25 cellular contexts compared by ENCODE assay signal in genomic region chr6:106918128-106918527, GRCh38. TPM values are rescaled to one million over a fixed set of nuclear protein-coding genes. Genes with fewer than 3 reads are reported as not detected.
DNase-seq lines count a peak whose midpoint lies in the region; TF ChIP-seq lines count a peak whose summit lies in the region.
"Had no signal": no experiment of that assay in that cellular context is flagged by ENCODE, and none has a peak within 500 bp of the region (broad histone marks: within the 10 kb centered on the region; RNA-seq: fewer than 3 reads in every experiment).

No MANE protein-coding gene starts in this region.

- H3K9me3 ChIP-seq in effector memory CD4-positive, alpha-beta T cell (ENCODE audit: control insufficient read depth, low read length): no peaks in the 10 kb centered on the region
- H3K9me3 ChIP-seq: testis had no signal

- H3K27ac ChIP-seq in effector memory CD4-positive, alpha-beta T cell (ENCODE audit: insufficient read depth, low read length, poor library complexity, severe bottlenecking): no peak overlapping the region
- H3K27ac ChIP-seq: cardiac muscle cell, GM23248, heart left ventricle, testis had no signal

- H3K4me1 Mint-ChIP-seq in endothelial cell (ENCODE audit: unreplicated experiment) (peaks cover 7% of the 10 kb centered on the region), chondrocyte (ENCODE audit: low read depth) (no peaks in the 10 kb centered on the region)
- H3K4me1 Mint-ChIP-seq: activated naive CD4-positive, alpha-beta T cell treated with anti-CD3 and anti-CD28 coated beads, Interleukin-2, amount 10 ng/mL, durations not matched to agents 7 days and 5 days; CD4-positive, CD25-positive, alpha-beta regulatory T cell; naive B cell had no signal

- H3K4me3 ChIP-seq in effector memory CD4-positive, alpha-beta T cell (ENCODE audit: insufficient read depth, low read depth, low read length, poor library complexity, severe bottlenecking): no peak overlapping the region
- H3K4me3 ChIP-seq: cardiac muscle cell, GM12878, GM23248, heart left ventricle, testis had no signal

- H3K27me3 ChIP-seq in effector memory CD4-positive, alpha-beta T cell (replicated peaks; ENCODE audit: control insufficient read depth, insufficient read depth, low read length, poor library complexity, severe bottlenecking): no peaks in the 10 kb centered on the region
- H3K27me3 ChIP-seq: cardiac muscle cell, testis had no signal

- H3K27ac Mint-ChIP-seq in endothelial cell (ENCODE audit: unreplicated experiment): peak overlapping the region; percentile 2
- no peak overlapping the region for H3K27ac Mint-ChIP-seq in chondrocyte (ENCODE audit: unreplicated experiment)
- H3K27ac Mint-ChIP-seq: activated naive CD4-positive, alpha-beta T cell treated with anti-CD3 and anti-CD28 coated beads, Interleukin-2, amount 10 ng/mL, durations not matched to agents 7 days and 5 days; CD4-positive, CD25-positive, alpha-beta regulatory T cell; stimulated activated naive B cell treated with anti-CD40 and anti-IgM and Interleukin-4, amounts not matched to agents 10 μg/mL and 1 μg/mL and 100 μg/mL, for 72 hours had no signal

- H3K4me1 ChIP-seq in effector memory CD4-positive, alpha-beta T cell (ENCODE audit: control insufficient read depth, insufficient read depth, low read length, poor library complexity, severe bottlenecking): no peaks in the 10 kb centered on the region
- H3K4me1 ChIP-seq: heart left ventricle, testis had no signal

- H3K4me3 Mint-ChIP-seq in endothelial cell (ENCODE audit: unreplicated experiment): no peak overlapping the region
- H3K4me3 Mint-ChIP-seq in chondrocyte (ENCODE audit: unreplicated experiment): no peak overlapping the region
- H3K4me3 Mint-ChIP-seq: activated naive CD4-positive, alpha-beta T cell treated with anti-CD3 and anti-CD28 coated beads, Interleukin-2, amount 10 ng/mL, durations not matched to agents 7 days and 5 days; CD4-positive, CD25-positive, alpha-beta regulatory T cell; naive B cell; stimulated activated naive B cell treated with anti-CD40 and anti-IgM and Interleukin-4, amounts not matched to agents 10 μg/mL and 1 μg/mL and 100 μg/mL, for 72 hours had no signal

- no peaks in the 10 kb centered on the region for H3K9me3 Mint-ChIP-seq in endothelial cell (ENCODE audit: unreplicated experiment)
- peaks cover 8% of the 10 kb centered on the region for H3K9me3 Mint-ChIP-seq in chondrocyte (ENCODE audit: low read depth)
- H3K9me3 Mint-ChIP-seq: activated naive CD4-positive, alpha-beta T cell treated with anti-CD3 and anti-CD28 coated beads, Interleukin-2, amount 10 ng/mL, durations not matched to agents 7 days and 5 days; stimulated activated naive B cell treated with anti-CD40 and anti-IgM and Interleukin-4, amounts not matched to agents 10 μg/mL and 1 μg/mL and 100 μg/mL, for 72 hours had no signal

- H3K36me3 ChIP-seq in effector memory CD4-positive, alpha-beta T cell (ENCODE audit: control insufficient read depth, insufficient read depth, low read length): no peaks in the 10 kb centered on the region
- H3K36me3 ChIP-seq: cardiac muscle cell, heart left ventricle had no signal

- no peak for TF ChIP-seq CTCF in endothelial cell (IDR thresholded peaks at IDR 0.05; ENCODE audit: unreplicated experiment)
- TF ChIP-seq CTCF in chondrocyte (IDR thresholded peaks at IDR 0.05): no peak

- no peaks in the 10 kb centered on the region for H3K27me3 Mint-ChIP-seq in endothelial cell (ENCODE audit: unreplicated experiment)
- peaks cover 23% of the 10 kb centered on the region for H3K27me3 Mint-ChIP-seq in chondrocyte (ENCODE audit: low read depth)
- H3K27me3 Mint-ChIP-seq: naive B cell; stimulated activated naive B cell treated with anti-CD40 and anti-IgM and Interleukin-4, amounts not matched to agents 10 μg/mL and 1 μg/mL and 100 μg/mL, for 72 hours had no signal

- H3K36me3 Mint-ChIP-seq in endothelial cell (ENCODE audit: low read depth, unreplicated experiment) (no peaks in the 10 kb centered on the region), chondrocyte (ENCODE audit: low read depth) (no peaks in the 10 kb centered on the region)
- H3K36me3 Mint-ChIP-seq: activated naive CD4-positive, alpha-beta T cell treated with anti-CD3 and anti-CD28 coated beads, Interleukin-2, amount 10 ng/mL, durations not matched to agents 7 days and 5 days; CD4-positive, CD25-positive, alpha-beta regulatory T cell; naive B cell; stimulated activated naive B cell treated with anti-CD40 and anti-IgM and Interleukin-4, amounts not matched to agents 10 μg/mL and 1 μg/mL and 100 μg/mL, for 72 hours had no signal

- DNase-seq in DMS 273 treated with DMSO at 0.1 percent for 48 hours (lab: John Stamatoyannopoulos, UW) (peak; percentile 55), NCI-H1105 (lab: John Stamatoyannopoulos, UW) (peak; percentile 59), NCI-H524 (lab: John Stamatoyannopoulos, UW) (peak; percentile 73 to 89), endothelial cell (ENCODE audit: low spot score) (no peak), NCI-H226 (no peak), chondrocyte (ENCODE audit: low spot score) (no peak)
- DNase-seq in effector memory CD4-positive, alpha-beta T cell: no peak
- DNase-seq: activated CD4-positive, alpha-beta T cell treated with anti-CD3 and anti-CD28 coated beads for 4 hours; activated naive CD4-positive, alpha-beta T cell treated with anti-CD3 and anti-CD28 coated beads, Interleukin-2, amount 10 ng/mL, durations not matched to agents 7 days and 5 days; amygdala; CD4-positive, CD25-positive, alpha-beta regulatory T cell; DMS79; GM23248; heart left ventricle; left colon; mesenchymal stem cell; naive B cell; NCI-H526; nucleus accumbens; Right ventricle myocardium superior; small intestine; stimulated activated naive B cell treated with anti-CD40 and anti-IgM and Interleukin-4, amounts not matched to agents 10 μg/mL and 1 μg/mL and 100 μg/mL, for 72 hours; testis had no signal

RNA-seq across cellular contexts. Expression of gene CD24, which starts 56.4 kb away (rescaled TPM):
- total RNA-seq in endothelial cell (ENCODE audit: unreplicated experiment) (796 TPM), chondrocyte (1.3 to 2.8 TPM (median 1.8 TPM) in 3 replicates)

Comparison
In these comparisons a context has a peak if more than half of its experiments do, and no peak if none do; other contexts are left out.
1. DNase-seq: peak in DMS 273 treated with DMSO at 0.1 percent for 48 hours (single experiment), NCI-H1105 (single experiment) and NCI-H524 (2 of 2); none in endothelial cell (single experiment), NCI-H226 (single experiment), chondrocyte (single experiment) and effector memory CD4-positive, alpha-beta T cell (0 of 3).
2. RNA of gene CD24, which starts 56.4 kb away (total RNA-seq): 796 TPM in endothelial cell (single experiment); 1.3 to 2.8 TPM in chondrocyte; every median in the first group is over 100 times any median in the second.